Comparison of ENCODE assay signal across 1 cellular context in genomic region chr11:4626207-4627105, GRCh38.
TF ChIP-seq lines count a peak whose summit lies in the region.

No MANE protein-coding gene starts in this region.

TF ChIP-seq in WTC11, 78 proteins besides CTCF, POLR2A, EP300 and RAD21 (continued from another document):
- TF ChIP-seq E2F1 (CRISPR knock-in tag; IDR thresholded peaks at IDR 0.05), result no peak
- no peak for TF ChIP-seq JAZF1 (CRISPR knock-in tag; IDR thresholded peaks at IDR 0.05)
